1 cellular context compared by ENCODE assay signal in the genomic region with DNA sequence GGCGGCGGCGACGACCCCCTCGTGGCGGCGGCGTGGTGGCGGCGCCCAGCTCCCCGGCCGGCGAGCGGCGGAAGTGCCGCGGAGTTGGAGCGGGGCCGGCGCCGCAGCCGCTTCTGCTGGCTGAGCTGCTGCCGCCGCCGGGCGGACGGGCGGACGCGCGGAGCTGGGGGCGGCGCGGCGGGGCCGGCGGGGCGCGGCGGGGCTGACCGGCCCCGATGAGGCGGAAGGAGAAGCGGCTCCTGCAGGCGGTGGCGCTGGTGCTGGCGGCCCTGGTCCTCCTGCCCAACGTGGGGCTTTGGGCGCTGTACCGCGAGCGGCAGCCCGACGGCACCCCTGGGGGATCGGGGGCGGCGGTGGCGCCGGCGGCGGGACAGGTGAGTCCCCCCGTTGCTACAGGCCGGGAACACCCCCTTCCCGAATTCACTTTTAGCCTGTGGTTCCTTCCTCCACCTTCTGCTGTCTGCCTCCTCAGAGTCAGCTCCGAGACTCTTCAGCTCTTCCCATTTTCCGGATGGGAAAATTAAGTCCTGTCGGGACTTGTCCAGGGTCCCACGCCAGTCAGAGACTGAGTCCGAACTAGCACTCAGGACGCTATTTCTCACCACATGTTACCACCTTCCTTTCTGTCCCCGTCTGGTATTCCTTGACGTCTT.
TF ChIP-seq lines count a peak whose summit lies in the region.

A gene with protein sequence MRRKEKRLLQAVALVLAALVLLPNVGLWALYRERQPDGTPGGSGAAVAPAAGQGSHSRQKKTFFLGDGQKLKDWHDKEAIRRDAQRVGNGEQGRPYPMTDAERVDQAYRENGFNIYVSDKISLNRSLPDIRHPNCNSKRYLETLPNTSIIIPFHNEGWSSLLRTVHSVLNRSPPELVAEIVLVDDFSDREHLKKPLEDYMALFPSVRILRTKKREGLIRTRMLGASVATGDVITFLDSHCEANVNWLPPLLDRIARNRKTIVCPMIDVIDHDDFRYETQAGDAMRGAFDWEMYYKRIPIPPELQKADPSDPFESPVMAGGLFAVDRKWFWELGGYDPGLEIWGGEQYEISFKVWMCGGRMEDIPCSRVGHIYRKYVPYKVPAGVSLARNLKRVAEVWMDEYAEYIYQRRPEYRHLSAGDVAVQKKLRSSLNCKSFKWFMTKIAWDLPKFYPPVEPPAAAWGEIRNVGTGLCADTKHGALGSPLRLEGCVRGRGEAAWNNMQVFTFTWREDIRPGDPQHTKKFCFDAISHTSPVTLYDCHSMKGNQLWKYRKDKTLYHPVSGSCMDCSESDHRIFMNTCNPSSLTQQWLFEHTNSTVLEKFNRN (plus strand): TSS at position 82 of the 653 bp plus-strand sequence. CDS start 134 bp downstream, at position 216.

TF ChIP-seq in HepG2, 621 proteins besides CTCF, POLR2A, EP300 and RAD21 (continued from another document):
- TF ChIP-seq, protein P1, sequence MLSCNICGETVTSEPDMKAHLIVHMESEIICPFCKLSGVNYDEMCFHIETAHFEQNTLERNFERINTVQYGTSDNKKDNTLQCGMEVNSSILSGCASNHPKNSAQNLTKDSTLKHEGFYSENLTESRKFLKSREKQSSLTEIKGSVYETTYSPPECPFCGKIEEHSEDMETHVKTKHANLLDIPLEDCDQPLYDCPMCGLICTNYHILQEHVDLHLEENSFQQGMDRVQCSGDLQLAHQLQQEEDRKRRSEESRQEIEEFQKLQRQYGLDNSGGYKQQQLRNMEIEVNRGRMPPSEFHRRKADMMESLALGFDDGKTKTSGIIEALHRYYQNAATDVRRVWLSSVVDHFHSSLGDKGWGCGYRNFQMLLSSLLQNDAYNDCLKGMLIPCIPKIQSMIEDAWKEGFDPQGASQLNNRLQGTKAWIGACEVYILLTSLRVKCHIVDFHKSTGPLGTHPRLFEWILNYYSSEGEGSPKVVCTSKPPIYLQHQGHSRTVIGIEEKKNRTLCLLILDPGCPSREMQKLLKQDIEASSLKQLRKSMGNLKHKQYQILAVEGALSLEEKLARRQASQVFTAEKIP (CRISPR knock-in tag; IDR thresholded peaks at IDR 0.05; ENCODE audit: borderline replicate concordance) = no peak
- TF ChIP-seq GABPA (IDR thresholded peaks at IDR 0.05; ENCODE audit: low read depth, low read length) (peak; percentile 54), GABPA (CRISPR knock-in tag; IDR thresholded peaks at IDR 0.05; ENCODE audit: low read depth) (no peak), ZMYM3 (CRISPR knock-in tag; IDR thresholded peaks at IDR 0.05) (peak; percentile 96), ZNF777 (CRISPR knock-in tag; IDR thresholded peaks at IDR 0.05) (peak; percentile 91), ADNP (CRISPR knock-in tag; IDR thresholded peaks at IDR 0.05) (peak; percentile 83), SALL2 (CRISPR knock-in tag; IDR thresholded peaks at IDR 0.05) (0 out of 2 replicates have a peak, but pooled peaks have one; percentile 46), MED8 (CRISPR knock-in tag; IDR thresholded peaks at IDR 0.05; ENCODE audit: insufficient replicate concordance) (no peak), ZNF629 (CRISPR knock-in tag; conservative IDR thresholded peaks at IDR 0.05) (peak; percentile 98), ZNF468 (CRISPR knock-in tag; IDR thresholded peaks at IDR 0.05) (no peak), ZNF709 (CRISPR knock-in tag; IDR thresholded peaks at IDR 0.05) (0 out of 2 replicates have a peak, but pooled peaks have one; percentile 43), GABPB1 (CRISPR knock-in tag; IDR thresholded peaks at IDR 0.05) (peak; percentile 69)
- TF ChIP-seq, protein P2, sequence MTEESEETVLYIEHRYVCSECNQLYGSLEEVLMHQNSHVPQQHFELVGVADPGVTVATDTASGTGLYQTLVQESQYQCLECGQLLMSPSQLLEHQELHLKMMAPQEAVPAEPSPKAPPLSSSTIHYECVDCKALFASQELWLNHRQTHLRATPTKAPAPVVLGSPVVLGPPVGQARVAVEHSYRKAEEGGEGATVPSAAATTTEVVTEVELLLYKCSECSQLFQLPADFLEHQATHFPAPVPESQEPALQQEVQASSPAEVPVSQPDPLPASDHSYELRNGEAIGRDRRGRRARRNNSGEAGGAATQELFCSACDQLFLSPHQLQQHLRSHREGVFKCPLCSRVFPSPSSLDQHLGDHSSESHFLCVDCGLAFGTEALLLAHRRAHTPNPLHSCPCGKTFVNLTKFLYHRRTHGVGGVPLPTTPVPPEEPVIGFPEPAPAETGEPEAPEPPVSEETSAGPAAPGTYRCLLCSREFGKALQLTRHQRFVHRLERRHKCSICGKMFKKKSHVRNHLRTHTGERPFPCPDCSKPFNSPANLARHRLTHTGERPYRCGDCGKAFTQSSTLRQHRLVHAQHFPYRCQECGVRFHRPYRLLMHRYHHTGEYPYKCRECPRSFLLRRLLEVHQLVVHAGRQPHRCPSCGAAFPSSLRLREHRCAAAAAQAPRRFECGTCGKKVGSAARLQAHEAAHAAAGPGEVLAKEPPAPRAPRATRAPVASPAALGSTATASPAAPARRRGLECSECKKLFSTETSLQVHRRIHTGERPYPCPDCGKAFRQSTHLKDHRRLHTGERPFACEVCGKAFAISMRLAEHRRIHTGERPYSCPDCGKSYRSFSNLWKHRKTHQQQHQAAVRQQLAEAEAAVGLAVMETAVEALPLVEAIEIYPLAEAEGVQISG (CRISPR knock-in tag; IDR thresholded peaks at IDR 0.05) = peak; percentile 95
- TF ChIP-seq, protein P3, sequence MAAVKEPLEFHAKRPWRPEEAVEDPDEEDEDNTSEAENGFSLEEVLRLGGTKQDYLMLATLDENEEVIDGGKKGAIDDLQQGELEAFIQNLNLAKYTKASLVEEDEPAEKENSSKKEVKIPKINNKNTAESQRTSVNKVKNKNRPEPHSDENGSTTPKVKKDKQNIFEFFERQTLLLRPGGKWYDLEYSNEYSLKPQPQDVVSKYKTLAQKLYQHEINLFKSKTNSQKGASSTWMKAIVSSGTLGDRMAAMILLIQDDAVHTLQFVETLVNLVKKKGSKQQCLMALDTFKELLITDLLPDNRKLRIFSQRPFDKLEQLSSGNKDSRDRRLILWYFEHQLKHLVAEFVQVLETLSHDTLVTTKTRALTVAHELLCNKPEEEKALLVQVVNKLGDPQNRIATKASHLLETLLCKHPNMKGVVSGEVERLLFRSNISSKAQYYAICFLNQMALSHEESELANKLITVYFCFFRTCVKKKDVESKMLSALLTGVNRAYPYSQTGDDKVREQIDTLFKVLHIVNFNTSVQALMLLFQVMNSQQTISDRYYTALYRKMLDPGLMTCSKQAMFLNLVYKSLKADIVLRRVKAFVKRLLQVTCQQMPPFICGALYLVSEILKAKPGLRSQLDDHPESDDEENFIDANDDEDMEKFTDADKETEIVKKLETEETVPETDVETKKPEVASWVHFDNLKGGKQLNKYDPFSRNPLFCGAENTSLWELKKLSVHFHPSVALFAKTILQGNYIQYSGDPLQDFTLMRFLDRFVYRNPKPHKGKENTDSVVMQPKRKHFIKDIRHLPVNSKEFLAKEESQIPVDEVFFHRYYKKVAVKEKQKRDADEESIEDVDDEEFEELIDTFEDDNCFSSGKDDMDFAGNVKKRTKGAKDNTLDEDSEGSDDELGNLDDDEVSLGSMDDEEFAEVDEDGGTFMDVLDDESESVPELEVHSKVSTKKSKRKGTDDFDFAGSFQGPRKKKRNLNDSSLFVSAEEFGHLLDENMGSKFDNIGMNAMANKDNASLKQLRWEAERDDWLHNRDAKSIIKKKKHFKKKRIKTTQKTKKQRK (IDR thresholded peaks at IDR 0.05; ENCODE audit: low read length) = no peak
- TF ChIP-seq, protein P4, sequence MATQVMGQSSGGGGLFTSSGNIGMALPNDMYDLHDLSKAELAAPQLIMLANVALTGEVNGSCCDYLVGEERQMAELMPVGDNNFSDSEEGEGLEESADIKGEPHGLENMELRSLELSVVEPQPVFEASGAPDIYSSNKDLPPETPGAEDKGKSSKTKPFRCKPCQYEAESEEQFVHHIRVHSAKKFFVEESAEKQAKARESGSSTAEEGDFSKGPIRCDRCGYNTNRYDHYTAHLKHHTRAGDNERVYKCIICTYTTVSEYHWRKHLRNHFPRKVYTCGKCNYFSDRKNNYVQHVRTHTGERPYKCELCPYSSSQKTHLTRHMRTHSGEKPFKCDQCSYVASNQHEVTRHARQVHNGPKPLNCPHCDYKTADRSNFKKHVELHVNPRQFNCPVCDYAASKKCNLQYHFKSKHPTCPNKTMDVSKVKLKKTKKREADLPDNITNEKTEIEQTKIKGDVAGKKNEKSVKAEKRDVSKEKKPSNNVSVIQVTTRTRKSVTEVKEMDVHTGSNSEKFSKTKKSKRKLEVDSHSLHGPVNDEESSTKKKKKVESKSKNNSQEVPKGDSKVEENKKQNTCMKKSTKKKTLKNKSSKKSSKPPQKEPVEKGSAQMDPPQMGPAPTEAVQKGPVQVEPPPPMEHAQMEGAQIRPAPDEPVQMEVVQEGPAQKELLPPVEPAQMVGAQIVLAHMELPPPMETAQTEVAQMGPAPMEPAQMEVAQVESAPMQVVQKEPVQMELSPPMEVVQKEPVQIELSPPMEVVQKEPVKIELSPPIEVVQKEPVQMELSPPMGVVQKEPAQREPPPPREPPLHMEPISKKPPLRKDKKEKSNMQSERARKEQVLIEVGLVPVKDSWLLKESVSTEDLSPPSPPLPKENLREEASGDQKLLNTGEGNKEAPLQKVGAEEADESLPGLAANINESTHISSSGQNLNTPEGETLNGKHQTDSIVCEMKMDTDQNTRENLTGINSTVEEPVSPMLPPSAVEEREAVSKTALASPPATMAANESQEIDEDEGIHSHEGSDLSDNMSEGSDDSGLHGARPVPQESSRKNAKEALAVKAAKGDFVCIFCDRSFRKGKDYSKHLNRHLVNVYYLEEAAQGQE (IDR thresholded peaks at IDR 0.05; ENCODE audit: borderline replicate concordance in 1 of 2, low read depth in 1 of 2, low read length in 2 of 2) = peak in 1 of 2 experiments; percentile 61; a peak in 1 of 4 replicates
- TF ChIP-seq, protein P5, sequence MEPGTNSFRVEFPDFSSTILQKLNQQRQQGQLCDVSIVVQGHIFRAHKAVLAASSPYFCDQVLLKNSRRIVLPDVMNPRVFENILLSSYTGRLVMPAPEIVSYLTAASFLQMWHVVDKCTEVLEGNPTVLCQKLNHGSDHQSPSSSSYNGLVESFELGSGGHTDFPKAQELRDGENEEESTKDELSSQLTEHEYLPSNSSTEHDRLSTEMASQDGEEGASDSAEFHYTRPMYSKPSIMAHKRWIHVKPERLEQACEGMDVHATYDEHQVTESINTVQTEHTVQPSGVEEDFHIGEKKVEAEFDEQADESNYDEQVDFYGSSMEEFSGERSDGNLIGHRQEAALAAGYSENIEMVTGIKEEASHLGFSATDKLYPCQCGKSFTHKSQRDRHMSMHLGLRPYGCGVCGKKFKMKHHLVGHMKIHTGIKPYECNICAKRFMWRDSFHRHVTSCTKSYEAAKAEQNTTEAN (CRISPR knock-in tag; conservative IDR thresholded peaks at IDR 0.05) = no peak
- TF ChIP-seq, protein P6, sequence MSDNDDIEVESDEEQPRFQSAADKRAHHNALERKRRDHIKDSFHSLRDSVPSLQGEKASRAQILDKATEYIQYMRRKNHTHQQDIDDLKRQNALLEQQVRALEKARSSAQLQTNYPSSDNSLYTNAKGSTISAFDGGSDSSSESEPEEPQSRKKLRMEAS (IDR thresholded peaks at IDR 0.05) = 0 out of 2 replicates have a peak, but pooled peaks have one; percentile 19
